ENCODE assay signal across 10 cellular contexts in the genomic region with DNA sequence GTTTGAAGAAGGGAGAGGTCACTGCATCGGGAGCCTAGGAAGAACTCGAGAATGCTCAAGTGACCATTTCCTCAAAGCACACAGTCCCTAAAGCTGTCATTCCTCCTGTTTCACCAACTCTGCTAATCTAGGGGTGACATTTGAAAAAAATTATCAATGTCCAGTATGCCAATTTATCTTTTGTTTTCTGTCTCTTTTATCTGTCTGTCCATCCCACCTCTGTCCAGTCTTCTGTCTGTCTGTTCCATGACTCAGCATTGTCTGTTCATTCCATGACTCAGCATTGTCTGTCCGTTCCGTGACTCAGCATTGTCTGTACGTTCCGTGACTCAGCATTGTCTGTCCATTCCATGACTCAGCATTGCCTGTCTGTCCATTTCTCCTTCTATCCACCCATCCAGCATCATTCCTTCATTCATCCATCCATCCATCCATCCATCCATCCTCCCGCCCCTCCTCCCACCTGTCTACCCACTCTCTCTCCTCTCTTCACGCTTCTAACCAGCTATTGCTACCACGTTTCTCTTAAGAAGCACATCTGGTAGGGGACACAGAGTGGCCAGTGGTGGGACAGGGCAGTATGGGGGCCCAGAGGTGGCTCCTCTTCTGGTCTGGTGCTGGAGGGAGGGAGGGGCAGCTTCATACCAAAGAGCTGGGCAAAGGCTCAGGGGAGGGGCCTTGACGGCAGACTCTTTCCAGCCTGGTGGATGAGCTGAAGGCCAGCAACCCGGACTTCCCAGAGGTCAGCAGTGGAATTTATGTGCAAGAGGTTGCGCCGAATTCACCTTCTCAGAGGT. TPM values are rescaled to one million over a fixed set of nuclear protein-coding genes. Genes with fewer than 3 reads are reported as not detected.
DNase-seq lines count a peak whose midpoint lies in the region; ATAC-seq and TF ChIP-seq lines count a peak whose summit lies in the region.
"Had no signal": no experiment of that assay in that cellular context is flagged by ENCODE, and none has a peak within 500 bp of the region (broad histone marks: within the 10 kb centered on the region; RNA-seq: fewer than 3 reads in every experiment).

No MANE protein-coding gene starts in this region.

- intact Hi-C loops in ovary (cut with DNase I): loop anchor here in 1 of 4 donors (10.0 kb wide), 1 partner anchor 51 kb away; no protein-coding TSS in a partner anchor
- intact Hi-C loops in naive thymus-derived CD4-positive, alpha-beta T cell (cut with micrococcal nuclease): no loop called here
- intact Hi-C loops in prostate gland (cut with DNase I): no loop called here

- no peak overlapping the region for H3K4me3 Mint-ChIP-seq in naive thymus-derived CD4-positive, alpha-beta T cell
- H3K4me3 Mint-ChIP-seq: central memory CD8-positive, alpha-beta T cell had no signal

- TF ChIP-seq EP300 in ovary (IDR thresholded peaks at IDR 0.05): no peak

- H3K27ac ChIP-seq in ovary (no peak overlapping the region), prostate gland (no peak overlapping the region)
- H3K27ac ChIP-seq in naive thymus-derived CD4-positive, alpha-beta T cell (ENCODE audit: low read depth, low read length): no peak overlapping the region

- H3K4me1 Mint-ChIP-seq in naive thymus-derived CD4-positive, alpha-beta T cell: peaks cover 0 to 2% (median 0%) of the 10 kb centered on the region in 7 donors
- H3K4me1 Mint-ChIP-seq: central memory CD8-positive, alpha-beta T cell had no signal

- no peaks in the 10 kb centered on the region for H3K36me3 Mint-ChIP-seq in naive thymus-derived CD4-positive, alpha-beta T cell

- peaks cover 0 to 14% (median 9%) of the 10 kb centered on the region in 5 donors for H3K27me3 Mint-ChIP-seq in naive thymus-derived CD4-positive, alpha-beta T cell

- 79 to 83% (median 81%) methylated on average over 13 of the region's 13 CpGs for WGBS in ovary, 3 donors
- 83% methylated on average over 13 of the region's 13 CpGs for WGBS in prostate gland

- H3K27ac Mint-ChIP-seq in naive thymus-derived CD4-positive, alpha-beta T cell: peak overlapping the region in 1 of 9 donors; percentile 1

- POLR2A ChIA-PET in naive thymus-derived CD4-positive, alpha-beta T cell (lab: Charles Lee): no interaction called here

- no peaks in the 10 kb centered on the region for H3K9me3 ChIP-seq in ovary
- no peaks in the 10 kb centered on the region for H3K9me3 ChIP-seq in naive thymus-derived CD4-positive, alpha-beta T cell (ENCODE audit: control insufficient read depth in 2 of 3, low read length in 3 of 3)
- no peaks in the 10 kb centered on the region for H3K9me3 ChIP-seq in prostate gland

- no peak for ATAC-seq in naive thymus-derived CD4-positive, alpha-beta T cell
- no peak for ATAC-seq in HG02885 (IDR thresholded peaks at IDR 0.05; ENCODE audit: poor library complexity, unreplicated experiment)

- DNase-seq in EL: peak; percentile 85
- DNase-seq in NCI-H69 (lab: John Stamatoyannopoulos, UW): peak; percentile 6
- DNase-seq in dedifferentiated amniotic fluid mesenchymal stem cell (ENCODE audit: extremely low spot score): peak; percentile 62
- DNase-seq in ovary: peak in 4 of 5 donors; percentile 9 to 28 (median 22)
- DNase-seq in NCI-H524 treated with DMSO at 0.1 percent for 48 hours (lab: John Stamatoyannopoulos, UW): no peak
- DNase-seq in naive thymus-derived CD4-positive, alpha-beta T cell: no peak
- DNase-seq in prostate gland (ENCODE audit: low spot score): no peak

- no peak for TF ChIP-seq CTCF in ovary (IDR thresholded peaks at IDR 0.05)
- no peak for TF ChIP-seq CTCF in prostate gland (IDR thresholded peaks at IDR 0.05)

- no peak overlapping the region for H3K4me3 ChIP-seq in ovary
- no peak overlapping the region for H3K4me3 ChIP-seq in naive thymus-derived CD4-positive, alpha-beta T cell (ENCODE audit: low read length)
- no peak overlapping the region for H3K4me3 ChIP-seq in prostate gland

- no peaks in the 10 kb centered on the region for H3K27me3 ChIP-seq in ovary
- H3K27me3 ChIP-seq in naive thymus-derived CD4-positive, alpha-beta T cell (ENCODE audit: control insufficient read depth in 2 of 2, insufficient read depth in 2 of 2, low read length in 2 of 2): no peaks in the 10 kb centered on the region
- H3K27me3 ChIP-seq in prostate gland (replicated peaks; ENCODE audit: insufficient read depth): no peaks in the 10 kb centered on the region

- TF ChIP-seq POLR2A in ovary (IDR thresholded peaks at IDR 0.05) (no peak), prostate gland (IDR thresholded peaks at IDR 0.05) (no peak)

- H3K4me1 ChIP-seq in ovary (ENCODE audit: insufficient read depth): peaks cover 17% of the 10 kb centered on the region
- H3K4me1 ChIP-seq in naive thymus-derived CD4-positive, alpha-beta T cell (ENCODE audit: control insufficient read depth in 2 of 2, insufficient read depth in 2 of 2, low read length in 2 of 2): no peaks in the 10 kb centered on the region
- H3K4me1 ChIP-seq in prostate gland (replicated peaks): no peaks in the 10 kb centered on the region

- peaks cover 0 to 13% (median 2%) of the 10 kb centered on the region in 11 donors for H3K9me3 Mint-ChIP-seq in naive thymus-derived CD4-positive, alpha-beta T cell

- H3K36me3 ChIP-seq in ovary: no peaks in the 10 kb centered on the region
- no peaks in the 10 kb centered on the region for H3K36me3 ChIP-seq in naive thymus-derived CD4-positive, alpha-beta T cell (ENCODE audit: control insufficient read depth in 2 of 3, insufficient read depth in 3 of 3, low read length in 3 of 3)
- no peaks in the 10 kb centered on the region for H3K36me3 ChIP-seq in prostate gland

- CTCF ChIA-PET in naive thymus-derived CD4-positive, alpha-beta T cell (lab: Charles Lee): no interaction called here

RNA-seq across cellular contexts. Expression of a gene that starts 34.1 kb away (rescaled TPM):
- 100 to 1,000 TPM in 1 of 7 donors, 10 to 100 TPM in 6; 36.2 to 160 (median 62.3) TPM for total RNA-seq in ovary
- polyA plus RNA-seq in ovary: 100 to 1,000 TPM; 122 to 163 TPM
- not detected for total RNA-seq in naive thymus-derived CD4-positive, alpha-beta T cell
- polyA plus RNA-seq in naive thymus-derived CD4-positive, alpha-beta T cell: not detected
- 10 to 100 TPM in 1 of 2 donors, 1 to 10 TPM in 1; 6.0 to 18.9 TPM for total RNA-seq in prostate gland
- polyA plus RNA-seq: neural cell had no signal

Comparison
In these comparisons a context has a peak if more than half of its experiments do, and no peak if none do; other contexts are left out.
1. DNase-seq: peak in EL (single experiment), NCI-H69 (single experiment), dedifferentiated amniotic fluid mesenchymal stem cell (single experiment) and ovary (4 of 5); none in NCI-H524 treated with DMSO at 0.1 percent for 48 hours (single experiment), naive thymus-derived CD4-positive, alpha-beta T cell (0 of 9) and prostate gland (single experiment).
2. RNA of a gene that starts 34.1 kb away (total RNA-seq): 36.2 to 160 TPM in ovary and 6.0 to 18.9 TPM in prostate gland; not detected in naive thymus-derived CD4-positive, alpha-beta T cell; every median in the first group is over 4 times any median in the second.